ENCODE assay signal across 11 cellular contexts in the genomic region with DNA sequence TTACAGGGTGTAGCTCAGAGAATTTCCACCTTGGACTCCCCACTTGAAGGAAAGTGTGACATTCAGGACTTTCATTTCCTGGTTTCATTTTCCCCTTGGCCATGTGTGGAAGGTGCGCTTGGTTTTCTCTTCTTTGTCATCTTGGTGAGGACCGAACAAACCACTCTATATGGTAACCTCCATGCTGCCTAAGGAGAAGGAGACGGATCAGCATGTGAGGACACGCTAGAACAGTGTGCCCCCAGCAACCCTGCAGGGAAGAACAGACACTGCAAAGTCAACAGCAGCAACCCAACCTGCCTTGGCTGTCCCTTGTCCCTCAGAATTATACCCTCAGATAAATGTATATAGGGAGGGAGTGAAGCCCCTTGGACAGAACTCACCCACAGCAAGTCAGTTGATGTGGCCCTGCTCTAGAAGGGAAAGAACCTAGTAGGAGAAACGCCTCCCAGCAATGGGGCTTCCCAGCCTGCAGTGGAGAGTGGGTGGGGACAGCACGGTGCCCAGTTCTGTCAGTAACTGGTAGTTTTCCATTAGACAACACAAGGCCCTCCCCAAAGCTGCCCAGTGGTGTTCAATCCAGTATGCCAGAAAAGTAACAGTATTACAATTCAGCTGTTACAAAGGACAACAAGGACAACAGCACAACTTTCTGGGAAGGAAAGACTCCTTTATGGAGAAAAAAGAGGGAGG. TPM values are rescaled to one million over a fixed set of nuclear protein-coding genes. Genes with fewer than 3 reads are reported as not detected.
A peak's percentile ranks its signal among the peaks of the same experiment; 100 is the strongest.
DNase-seq lines count a peak whose midpoint lies in the region; ATAC-seq and TF ChIP-seq lines count a peak whose summit lies in the region.
"Had no signal": no experiment of that assay in that cellular context is flagged by ENCODE, and none has a peak within 500 bp of the region (broad histone marks: within the 10 kb centered on the region; RNA-seq: fewer than 3 reads in every experiment).

No MANE protein-coding gene starts in this region.

- H3K27ac ChIP-seq in CD4-positive, alpha-beta T cell (ENCODE audit: low read depth, low read length), result no peak overlapping the region
- H3K27ac ChIP-seq: ascending aorta had no signal

- POLR2A ChIA-PET in CD4-positive, alpha-beta T cell (lab: Charles Lee), result no interaction called here

- ATAC-seq in GM21423 (IDR thresholded peaks at IDR 0.05; ENCODE audit: unreplicated experiment) (peak; percentile 78), HG03354 (IDR thresholded peaks at IDR 0.05; ENCODE audit: poor library complexity, severe bottlenecking, unreplicated experiment) (peak; percentile 53), mucosa of descending colon (peak; percentile 37)
- no peak for ATAC-seq in CD4-positive, alpha-beta T cell (ENCODE audit: poor library complexity)

- no peaks in the 10 kb centered on the region for H3K27me3 ChIP-seq in CD4-positive, alpha-beta T cell (ENCODE audit: control insufficient read depth, insufficient read depth, low read length)
- H3K27me3 ChIP-seq: ascending aorta had no signal

- intact Hi-C loops in mucosa of descending colon (cut with DNase I, micrococcal nuclease), result no loop called here
- intact Hi-C loops in CD4-positive, alpha-beta T cell (cut with DNase I, micrococcal nuclease), result no loop called here

- CTCF ChIA-PET in CD4-positive, alpha-beta T cell (lab: Charles Lee), result no interaction called here

- H3K4me3 Mint-ChIP-seq in T-helper 2 cell treated with Interferon-gamma antibody and Interleukin-4, amounts not matched to agents 5 μg/mL and 100 μg/mL, for 36 hours, result no peak overlapping the region
- no peak overlapping the region for H3K4me3 Mint-ChIP-seq in CD4-positive, alpha-beta T cell

- H3K9me3 Mint-ChIP-seq in T-helper 2 cell treated with Interferon-gamma antibody and Interleukin-4, amounts not matched to agents 5 μg/mL and 100 μg/mL, for 36 hours, result no peaks in the 10 kb centered on the region
- no peaks in the 10 kb centered on the region for H3K9me3 Mint-ChIP-seq in CD4-positive, alpha-beta T cell

- no peak overlapping the region for H3K27ac Mint-ChIP-seq in T-helper 2 cell treated with Interferon-gamma antibody and Interleukin-4, amounts not matched to agents 5 μg/mL and 100 μg/mL, for 36 hours
- no peak overlapping the region for H3K27ac Mint-ChIP-seq in CD4-positive, alpha-beta T cell
- H3K27ac Mint-ChIP-seq: progenitor cell of endocrine pancreas had no signal

- no peaks in the 10 kb centered on the region for H3K4me1 ChIP-seq in mucosa of descending colon (ENCODE audit: low read depth)
- H3K4me1 ChIP-seq: ascending aorta had no signal

- DNase-seq in T-helper 2 cell treated with Interferon-gamma antibody and Interleukin-4, amounts not matched to agents 5 μg/mL and 100 μg/mL, for 36 hours (ENCODE audit: low spot score), result peak; percentile 37
- DNase-seq in T-helper 2 cell, result no peak
- no peak for DNase-seq in mucosa of descending colon
- no peak for DNase-seq in superior temporal gyrus (ENCODE audit: extremely low spot score)
- DNase-seq in CD4-positive, alpha-beta T cell, result no peak
- no peak for DNase-seq in NCI-H1092 treated with DMSO at 0.1 percent for 48 hours (lab: John Stamatoyannopoulos, UW)
- DNase-seq: 8988T had no signal

- no peak overlapping the region for H3K4me3 ChIP-seq in mucosa of descending colon
- H3K4me3 ChIP-seq: ascending aorta had no signal

- no peak for TF ChIP-seq CTCF in mucosa of descending colon (IDR thresholded peaks at IDR 0.05)
- no peak for TF ChIP-seq CTCF in CD4-positive, alpha-beta T cell (IDR thresholded peaks at IDR 0.05)

- no peaks in the 10 kb centered on the region for H3K36me3 ChIP-seq in mucosa of descending colon (ENCODE audit: low read depth)
- H3K36me3 ChIP-seq: ascending aorta had no signal

- peaks cover 7% of the 10 kb centered on the region for H3K4me1 Mint-ChIP-seq in T-helper 2 cell treated with Interferon-gamma antibody and Interleukin-4, amounts not matched to agents 5 μg/mL and 100 μg/mL, for 36 hours (ENCODE audit: low read depth)
- no peaks in the 10 kb centered on the region for H3K4me1 Mint-ChIP-seq in CD4-positive, alpha-beta T cell (ENCODE audit: low read depth)

- peaks cover 7% of the 10 kb centered on the region for H3K27me3 Mint-ChIP-seq in T-helper 2 cell treated with Interferon-gamma antibody and Interleukin-4, amounts not matched to agents 5 μg/mL and 100 μg/mL, for 36 hours (ENCODE audit: low read depth)
- peaks cover 55% of the 10 kb centered on the region for H3K27me3 Mint-ChIP-seq in CD4-positive, alpha-beta T cell
- H3K27me3 Mint-ChIP-seq: progenitor cell of endocrine pancreas had no signal

- no peaks in the 10 kb centered on the region for H3K36me3 Mint-ChIP-seq in T-helper 2 cell treated with Interferon-gamma antibody and Interleukin-4, amounts not matched to agents 5 μg/mL and 100 μg/mL, for 36 hours (ENCODE audit: low read depth)
- no peaks in the 10 kb centered on the region for H3K36me3 Mint-ChIP-seq in CD4-positive, alpha-beta T cell (ENCODE audit: low read depth)

- H3K9me3 ChIP-seq in mucosa of descending colon, result no peaks in the 10 kb centered on the region
- H3K9me3 ChIP-seq in CD4-positive, alpha-beta T cell (ENCODE audit: control insufficient read depth, low read length), result no peaks in the 10 kb centered on the region
- H3K9me3 ChIP-seq: ascending aorta had no signal

RNA-seq across cellular contexts. Expression of a gene that starts 18.9 kb away (rescaled TPM):
- 1 to 10 TPM in 2 of 3 donors, under 1 TPM in 1; 0.89 to 1.6 (median 1.4) TPM for total RNA-seq in mucosa of descending colon
- total RNA-seq in CD4-positive, alpha-beta T cell, result not detected
